Comparison of ENCODE assay signal across 13 cellular contexts in genomic region chr7:135974667-135975066, GRCh38. TPM values are rescaled to one million over a fixed set of nuclear protein-coding genes. Genes with fewer than 3 reads are reported as not detected.
A peak's percentile ranks its signal among the peaks of the same experiment; 100 is the strongest.
DNase-seq lines count a peak whose midpoint lies in the region; ATAC-seq, FAIRE-seq and TF ChIP-seq lines count a peak whose summit lies in the region.
"Had no signal": no experiment of that assay in that cellular context is flagged by ENCODE, and none has a peak within 500 bp of the region (broad histone marks: within the 10 kb centered on the region; RNA-seq: fewer than 3 reads in every experiment).

No MANE protein-coding gene starts in this region.

- POLR2A ChIA-PET in PC-3 (lab: Charles Lee; ENCODE audit: unreplicated experiment): no interaction called here
- POLR2A ChIA-PET in endothelial cell of umbilical vein (lab: Charles Lee): no interaction called here

- H3K4me3 ChIP-seq in PC-3 (ENCODE audit: low read length): no peak overlapping the region
- no peak overlapping the region for H3K4me3 ChIP-seq in endothelial cell of umbilical vein (replicated peaks in 1 of 3; ENCODE audit: insufficient read depth in 1 of 3, low read depth in 1 of 3, low read length in 3 of 3)
- H3K4me3 ChIP-seq: esophagus muscularis mucosa had no signal

- ATAC-seq in PC-3: no peak
- no peak for ATAC-seq in HG03378 (IDR thresholded peaks at IDR 0.05; ENCODE audit: unreplicated experiment)

- H3K4me1 ChIP-seq in PC-3 (ENCODE audit: insufficient read depth, low read length) (peaks cover 16% of the 10 kb centered on the region), endothelial cell of umbilical vein (ENCODE audit: control insufficient read depth, extremely low read depth, insufficient read depth, low read length) (peaks cover 29% of the 10 kb centered on the region)

- no TSS peak for BruUV-seq in PC-3 (replicated peaks; lab: Mats Ljungman, UMichigan)
- BruUV-seq in endothelial cell of umbilical vein (replicated peaks; lab: Mats Ljungman, UMichigan): no TSS peak

- H3K27ac Mint-ChIP-seq in activated naive CD4-positive, alpha-beta T cell treated with anti-CD3 and anti-CD28 coated beads, Interleukin-2, amount 50 U/mL, for 24 hours: no peak overlapping the region
- peak overlapping the region; percentile 0 for H3K27ac Mint-ChIP-seq in type B pancreatic cell

- H3K4me2 ChIP-seq in PC-3 (ENCODE audit: low read length) (peak overlapping the region; percentile 95), endothelial cell of umbilical vein (ENCODE audit: insufficient read depth, low read length) (peak overlapping the region; percentile 98)

- intact Hi-C loops in PC-3 (cut with micrococcal nuclease): loop anchor here (5.0 kb wide), 1 partner anchor 312 kb away; the partner anchor contains the start of gene STMP1
- intact Hi-C loops in endothelial cell of umbilical vein (cut with micrococcal nuclease): loop anchor here (5.0 kb wide), 1 partner anchor 1357 kb away; no protein-coding TSS in a partner anchor

- peaks cover 6% of the 10 kb centered on the region for H3K36me3 Mint-ChIP-seq in activated naive CD4-positive, alpha-beta T cell treated with anti-CD3 and anti-CD28 coated beads, Interleukin-2, amount 50 U/mL, for 24 hours
- no peaks in the 10 kb centered on the region for H3K36me3 Mint-ChIP-seq in type B pancreatic cell

- TF ChIP-seq CTCF in PC-3 (conservative IDR thresholded peaks at IDR 0.05; ENCODE audit: low read depth, low read length) (no peak), endothelial cell of umbilical vein (IDR thresholded peaks at IDR 0.05; ENCODE audit: extremely low read depth in 1 of 2, insufficient read depth in 1 of 2, low read depth in 1 of 2, low read length in 2 of 2) (no peak), type B pancreatic cell (conservative IDR thresholded peaks at IDR 0.05) (no peak)

- peaks cover 42% of the 10 kb centered on the region for H4K20me1 ChIP-seq in PC-3 (ENCODE audit: low read length)
- peaks cover 8% of the 10 kb centered on the region for H4K20me1 ChIP-seq in endothelial cell of umbilical vein (replicated peaks; ENCODE audit: control insufficient read depth, extremely low read depth, insufficient read depth, low read length)

- H3K79me2 ChIP-seq in PC-3 (ENCODE audit: low read length) (peaks cover 72% of the 10 kb centered on the region), endothelial cell of umbilical vein (ENCODE audit: control insufficient read depth, insufficient read depth, low read length) (peaks cover 73% of the 10 kb centered on the region)

- no peaks in the 10 kb centered on the region for H3K9me3 Mint-ChIP-seq in activated naive CD4-positive, alpha-beta T cell treated with anti-CD3 and anti-CD28 coated beads, Interleukin-2, amount 50 U/mL, for 24 hours
- peaks cover 5% of the 10 kb centered on the region for H3K9me3 Mint-ChIP-seq in type B pancreatic cell

- no peak overlapping the region for H3K27ac ChIP-seq in PC-3 (ENCODE audit: low read length)
- H3K27ac ChIP-seq in endothelial cell of umbilical vein (ENCODE audit: insufficient read depth, low read depth, low read length): no peak overlapping the region
- H3K27ac ChIP-seq: esophagus muscularis mucosa, SK-N-MC, stomach had no signal

- no peaks in the 10 kb centered on the region for H3K27me3 ChIP-seq in PC-3 (ENCODE audit: low read length)
- H3K27me3 ChIP-seq in endothelial cell of umbilical vein (ENCODE audit: control insufficient read depth in 2 of 2, insufficient read depth in 2 of 2, low read length in 2 of 2): no peaks in the 10 kb centered on the region
- H3K27me3 ChIP-seq: esophagus muscularis mucosa, stomach had no signal

- no peaks in the 10 kb centered on the region for H3K9me1 ChIP-seq in endothelial cell of umbilical vein (replicated peaks; ENCODE audit: control insufficient read depth, extremely low read depth, insufficient read depth, low read length)

- DNase-seq in activated naive CD4-positive, alpha-beta T cell treated with Interleukin-2 at 50 U/mL for 16 hours: no peak
- DNase-seq in PC-3 (no peak), endothelial cell of umbilical vein (ENCODE audit: low read depth, low spot score) (no peak), type B pancreatic cell (ENCODE audit: extremely low spot score, unreplicated experiment) (no peak), OCI-M2 (lab: John Stamatoyannopoulos, UW; ENCODE audit: unreplicated experiment) (no peak), hippocampal formation (lab: John Stamatoyannopoulos, UW) (no peak)
- DNase-seq: NCI-H1105 treated with DMSO at 0.1 percent for 48 hours, NCI-H69, stomach had no signal

- FAIRE-seq in endothelial cell of umbilical vein (lab: Jason Lieb, UNC): no peak

- H3K36me3 ChIP-seq in PC-3 (ENCODE audit: low read depth, low read length): peaks cover 20% of the 10 kb centered on the region; the same call in 1 of the 2 replicates
- peaks cover 0 to 4% of the 10 kb centered on the region in 2 experiments for H3K36me3 ChIP-seq in endothelial cell of umbilical vein (ENCODE audit: control insufficient read depth in 2 of 2, extremely low read depth in 1 of 2, insufficient read depth in 2 of 2, low read length in 2 of 2)

- H3K27me3 Mint-ChIP-seq in activated naive CD4-positive, alpha-beta T cell treated with anti-CD3 and anti-CD28 coated beads, Interleukin-2, amount 50 U/mL, for 24 hours: no peaks in the 10 kb centered on the region
- no peaks in the 10 kb centered on the region for H3K27me3 Mint-ChIP-seq in type B pancreatic cell

- no peak for TF ChIP-seq POLR2A in endothelial cell of umbilical vein (IDR thresholded peaks at IDR 0.05; ENCODE audit: low read depth, low read length)

- H3K9ac ChIP-seq in PC-3 (ENCODE audit: low read length) (no peak overlapping the region), endothelial cell of umbilical vein (replicated peaks; ENCODE audit: extremely low read depth, insufficient read depth, low read length) (no peak overlapping the region)

- peaks cover 74% of the 10 kb centered on the region for H3K4me1 Mint-ChIP-seq in activated naive CD4-positive, alpha-beta T cell treated with anti-CD3 and anti-CD28 coated beads, Interleukin-2, amount 50 U/mL, for 24 hours
- H3K4me1 Mint-ChIP-seq in type B pancreatic cell (ENCODE audit: unreplicated experiment): peaks cover 21% of the 10 kb centered on the region

- no peaks in the 10 kb centered on the region for H3F3A ChIP-seq in PC-3 (ENCODE audit: low read length, unreplicated experiment)

- H3K9me3 ChIP-seq in PC-3 (ENCODE audit: low read length): no peaks in the 10 kb centered on the region
- no peaks in the 10 kb centered on the region for H3K9me3 ChIP-seq in endothelial cell of umbilical vein (replicated peaks; ENCODE audit: control insufficient read depth, insufficient read depth, low read length)
- H3K9me3 ChIP-seq: esophagus muscularis mucosa, stomach had no signal

- CTCF ChIA-PET in PC-3 (lab: Charles Lee): no interaction called here
- CTCF ChIA-PET in endothelial cell of umbilical vein (lab: Charles Lee): no interaction called here

- no peaks in the 10 kb centered on the region for H3K9me2 ChIP-seq in PC-3 (replicated peaks; ENCODE audit: low read length)

- dilution Hi-C loops in endothelial cell of umbilical vein (cut with MboI; ENCODE audit: extremely low pct_ligation_motif_present, low sequenced_read_pairs): no loop called here

- peak overlapping the region; percentile 77 for H3K4me3 Mint-ChIP-seq in activated naive CD4-positive, alpha-beta T cell treated with anti-CD3 and anti-CD28 coated beads, Interleukin-2, amount 50 U/mL, for 24 hours
- peak overlapping the region; percentile 74 for H3K4me3 Mint-ChIP-seq in type B pancreatic cell

- H2AFZ ChIP-seq in PC-3 (ENCODE audit: low read length) (no peak overlapping the region), endothelial cell of umbilical vein (ENCODE audit: low read depth, low read length) (no peak overlapping the region)

TF ChIP-seq in endothelial cell of umbilical vein, 7 proteins besides CTCF, POLR2A, EP300 and RAD21:
- no peak for TF ChIP-seq JUN (IDR thresholded peaks at IDR 0.05; ENCODE audit: borderline replicate concordance, insufficient read depth, insufficient read length, low read depth)
- no peak for TF ChIP-seq FOS (IDR thresholded peaks at IDR 0.05; ENCODE audit: borderline replicate concordance, insufficient read depth, low read length)
- no peak for TF ChIP-seq GATA2 (IDR thresholded peaks at IDR 0.05; ENCODE audit: insufficient read depth, insufficient read length, low read depth, low read length)
- TF ChIP-seq EZH2 (IDR thresholded peaks at IDR 0.05; ENCODE audit: borderline replicate concordance, low read depth, low read length, severe bottlenecking): no peak
- TF ChIP-seq MAX (IDR thresholded peaks at IDR 0.05; ENCODE audit: insufficient read depth, insufficient read length): no peak
- no peak for TF ChIP-seq POLR2AphosphoS5 (IDR thresholded peaks at IDR 0.05; ENCODE audit: insufficient read depth, low read depth, low read length)
- TF ChIP-seq MYC (IDR thresholded peaks at IDR 0.05; ENCODE audit: low read depth, low read length): no peak

RNA-seq across cellular contexts. Expression of gene MTPN, which starts 2.5 kb away (rescaled TPM):
- total RNA-seq in PC-3 (2014; rRNA removed) (96.0 and 113 TPM in 2 replicates), endothelial cell of umbilical vein (171 and 174 TPM in 2 replicates), type B pancreatic cell (ENCODE audit: low replicate concordance) (104 and 110 TPM in 2 replicates)
- polyA plus RNA-seq in endothelial cell of umbilical vein: 47.9 and 58.1 TPM in 2 replicates
- polyA plus RNA-seq in endothelial cell of umbilical vein (2011; cell fraction: cytosol; rRNA removed): 70.4 and 74.5 TPM in 2 replicates
- 25.0 and 30.1 TPM in 2 replicates for polyA plus RNA-seq in endothelial cell of umbilical vein (2011; cell fraction: nucleus; rRNA removed)
- 127 and 173 TPM in 2 replicates for polyA plus RNA-seq in endothelial cell of umbilical vein (2012)
- polyA minus RNA-seq in endothelial cell of umbilical vein: 146 and 167 TPM in 2 replicates
- 98.7 TPM for polyA minus RNA-seq in endothelial cell of umbilical vein (2011; cell fraction: cytosol; rRNA and poly(A)+ RNA removed)
- 50.6 and 82.3 TPM in 2 replicates for polyA minus RNA-seq in endothelial cell of umbilical vein (2011; cell fraction: nucleus; rRNA and poly(A)+ RNA removed)
